In genomic region chrX:7711167-7711566, GRCh38 we compare ENCODE assay signal across 28 cellular contexts.
DNase-seq lines count a peak whose midpoint lies in the region; ATAC-seq lines count a peak whose summit lies in the region.
"Had no signal": no experiment of that assay in that cellular context is flagged by ENCODE, and none has a peak within 500 bp of the region (broad histone marks: within the 10 kb centered on the region; RNA-seq: fewer than 3 reads in every experiment).

No MANE protein-coding gene starts in this region.

- H3K9me3 ChIP-seq in HUES6 (ENCODE audit: control insufficient read depth, insufficient read depth, low read depth, low read length), result peaks cover 12% of the 10 kb centered on the region; the same call in 1 of the 2 replicates
- no peaks in the 10 kb centered on the region for H3K9me3 ChIP-seq in trophoblast cell (ENCODE audit: insufficient read depth, low read depth, low read length)
- H3K9me3 ChIP-seq: A549, BLaER1, body of pancreas, Caco-2, HAP-1, left ventricle myocardium inferior, SJCRH30 had no signal

- no peak overlapping the region for H3K23ac ChIP-seq in trophoblast cell (ENCODE audit: low read length)

- H3K4me3 ChIP-seq in HUES6 (ENCODE audit: low read depth, low read length), result no peak overlapping the region
- no peak overlapping the region for H3K4me3 ChIP-seq in trophoblast cell (ENCODE audit: low read depth, low read length)
- H3K4me3 ChIP-seq: A549, BLaER1, body of pancreas, HAP-1, hepatocyte, left ventricle myocardium inferior, PC-9, SJCRH30 had no signal

- ATAC-seq in GM21390 (IDR thresholded peaks at IDR 0.05; ENCODE audit: unreplicated experiment) (no peak), HG02610 (IDR thresholded peaks at IDR 0.05; ENCODE audit: unreplicated experiment) (no peak), esophagus mucosa (no peak)
- ATAC-seq: A549; body of pancreas; naive thymus-derived CD8-positive, alpha-beta T cell had no signal

- H2BK12ac ChIP-seq in trophoblast cell (ENCODE audit: low read length), result no peak overlapping the region

- DNase-seq in NCI-H748 (lab: John Stamatoyannopoulos, UW; ENCODE audit: unreplicated experiment) (peak; percentile 55), NCI-H748 treated with DMSO at 0.1 percent for 48 hours (lab: John Stamatoyannopoulos, UW) (no peak), astrocyte of the hippocampus (ENCODE audit: low read depth, low spot score) (peak; percentile 5), trophoblast cell (no peak)
- DNase-seq: activated CD4-positive, alpha-beta memory T cell treated with anti-CD3 and anti-CD28 coated beads for 36 hours; activated effector memory CD4-positive, alpha-beta T cell treated with Interleukin-2 at 50 U/mL for 16 hours; body of pancreas; Caco-2; erythroblast; foreskin melanocyte; left ventricle myocardium inferior; midbrain; naive thymus-derived CD8-positive, alpha-beta T cell; NCI-H1694 treated with DMSO at 0.1 percent for 48 hours; PC-9; retina; SJCRH30; stimulated activated CD4-positive, alpha-beta T cell treated with anti-CD3 and anti-CD28 coated beads, Interleukin-12 subunit alpha, Interleukin-12 subunit beta, amount 100 ng/mL, for 4 hours; stimulated activated CD4-positive, alpha-beta T cell treated with anti-CD3 and anti-CD28 coated beads, Interleukin-4, amount 100 ng/mL, for 24 hours; stimulated activated naive CD4-positive, alpha-beta T cell had no signal

- no peaks in the 10 kb centered on the region for H3K79me2 ChIP-seq in trophoblast cell (ENCODE audit: control insufficient read depth, insufficient read depth, low read length, poor library complexity)
- H3K79me2 ChIP-seq: hepatocyte had no signal

- H2BK120ac ChIP-seq in trophoblast cell (ENCODE audit: insufficient read depth, low read length, poor library complexity), result peak overlapping the region; percentile 13

- no peaks in the 10 kb centered on the region for H3K27me3 ChIP-seq in HUES6 (ENCODE audit: control insufficient read depth, insufficient read depth, low read length)
- no peaks in the 10 kb centered on the region for H3K27me3 ChIP-seq in trophoblast cell (ENCODE audit: insufficient read depth, low read length)
- H3K27me3 ChIP-seq: BLaER1, body of pancreas, hepatocyte, SJCRH30 had no signal

- H3K4ac ChIP-seq in trophoblast cell (ENCODE audit: low read depth, low read length), result no peak overlapping the region

- no peak overlapping the region for H4K8ac ChIP-seq in trophoblast cell (ENCODE audit: low read depth, low read length)

- H3K79me1 ChIP-seq in trophoblast cell (ENCODE audit: low read length), result no peaks in the 10 kb centered on the region

- H2BK5ac ChIP-seq in trophoblast cell (ENCODE audit: low read depth, low read length, poor library complexity), result no peak overlapping the region

- H2AK5ac ChIP-seq in trophoblast cell (ENCODE audit: low read length), result no peak overlapping the region

- H3K18ac ChIP-seq in trophoblast cell (ENCODE audit: low read length), result no peak overlapping the region

- no peak overlapping the region for H3K4me2 ChIP-seq in trophoblast cell (ENCODE audit: low read length)
- H3K4me2 ChIP-seq: A549, BLaER1, hepatocyte, PC-9 had no signal

- no peak overlapping the region for H2AFZ ChIP-seq in trophoblast cell (ENCODE audit: insufficient read depth, low read length, poor library complexity)
- H2AFZ ChIP-seq: hepatocyte, PC-9 had no signal

- H3K14ac ChIP-seq in trophoblast cell (ENCODE audit: low read length), result no peak overlapping the region

- no peak overlapping the region for H3K9ac ChIP-seq in HUES6 (ENCODE audit: low read length)
- H3K9ac ChIP-seq in trophoblast cell (ENCODE audit: low read length), result no peak overlapping the region
- H3K9ac ChIP-seq: BLaER1 had no signal

- no peak overlapping the region for H4K12ac ChIP-seq in trophoblast cell (ENCODE audit: low read depth, low read length)

- H4K91ac ChIP-seq in trophoblast cell (ENCODE audit: low read depth, low read length), result no peak overlapping the region

- peak overlapping the region; percentile 26; the same call in 1 of the 2 replicates for H3K27ac ChIP-seq in HUES6 (ENCODE audit: low read depth, low read length)
- no peak overlapping the region for H3K27ac ChIP-seq in trophoblast cell (ENCODE audit: low read depth, low read length)
- H3K27ac ChIP-seq: A549, BLaER1, body of pancreas, hepatocyte, left ventricle myocardium inferior, PC-9, SJCRH30 had no signal

- peaks cover 30% of the 10 kb centered on the region for H3K4me1 ChIP-seq in HUES6 (ENCODE audit: control insufficient read depth, insufficient read depth, low read length)
- H3K4me1 ChIP-seq in trophoblast cell (ENCODE audit: control insufficient read depth in 1 of 2, insufficient read depth in 2 of 2, low read length in 2 of 2), result no peaks in the 10 kb centered on the region
- H3K4me1 ChIP-seq: A549, body of pancreas, Caco-2, HAP-1, left ventricle myocardium inferior, SJCRH30 had no signal

- no peaks in the 10 kb centered on the region for H3K36me3 ChIP-seq in HUES6 (ENCODE audit: control insufficient read depth, insufficient read depth, low read length)
- H3K36me3 ChIP-seq in trophoblast cell (ENCODE audit: control insufficient read depth in 1 of 2, insufficient read depth in 2 of 2, low read length in 2 of 2), result no peaks in the 10 kb centered on the region
- H3K36me3 ChIP-seq: BLaER1, HAP-1, left ventricle myocardium inferior, SJCRH30 had no signal

Comparison
In these comparisons a context has a peak if more than half of its experiments do, and no peak if none do; other contexts are left out.
1. DNase-seq: peak in NCI-H748 (single experiment) and astrocyte of the hippocampus (single experiment); none in NCI-H748 treated with DMSO at 0.1 percent for 48 hours (single experiment) and trophoblast cell (0 of 2).